Comparison of ENCODE assay signal across 33 cellular contexts in the genomic region with DNA sequence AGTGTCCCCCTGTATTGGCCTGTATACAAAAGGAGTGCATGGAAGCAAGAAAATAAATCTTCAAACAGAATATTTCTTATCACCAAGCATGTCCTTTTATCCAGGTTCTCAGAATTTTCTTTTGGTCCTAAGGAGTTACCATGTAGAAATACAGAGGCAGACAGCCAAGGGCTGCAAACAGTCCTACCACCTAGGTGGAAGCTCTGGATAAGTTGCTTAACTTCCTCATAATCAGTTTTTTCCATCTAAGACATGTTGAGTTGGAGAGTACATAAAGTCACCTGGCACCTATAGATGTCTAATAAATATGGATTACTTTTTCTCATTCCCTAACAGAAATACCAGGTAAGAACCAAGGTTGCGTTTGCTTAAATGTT. TPM values are rescaled to one million over a fixed set of nuclear protein-coding genes. Genes with fewer than 3 reads are reported as not detected.
DNase-seq lines count a peak whose midpoint lies in the region; ATAC-seq, FAIRE-seq and TF ChIP-seq lines count a peak whose summit lies in the region.
"Had no signal": no experiment of that assay in that cellular context is flagged by ENCODE, and none has a peak within 500 bp of the region (broad histone marks: within the 10 kb centered on the region; RNA-seq: fewer than 3 reads in every experiment).

No MANE protein-coding gene starts in this region.

- peaks cover 98% of the 10 kb centered on the region for H3K4me1 Mint-ChIP-seq in HFFc6 (ENCODE audit: low read depth)
- H3K4me1 Mint-ChIP-seq: natural killer cell had no signal

- H3K27me3 ChIP-seq in keratinocyte (ENCODE audit: control insufficient read depth, extremely low read depth, insufficient read depth, low read length) (no peaks in the 10 kb centered on the region), thoracic aorta (replicated peaks; ENCODE audit: insufficient read depth) (no peaks in the 10 kb centered on the region), Karpas-422 (ENCODE audit: low read length) (no peaks in the 10 kb centered on the region)
- H3K27me3 ChIP-seq: BLaER1 treated with 17β-estradiol and CSF1 and Interleukin-3, amounts not matched to agents 10 nM and 100 nM; cardiac muscle cell; foreskin keratinocyte; heart left ventricle had no signal

- peak overlapping the region; percentile 3 for H3K4me2 ChIP-seq in keratinocyte (ENCODE audit: control insufficient read depth, extremely low read depth, insufficient read depth, low read depth, low read length)
- H3K4me2 ChIP-seq in Karpas-422 (ENCODE audit: low read depth, low read length, poor library complexity, severe bottlenecking), result no peak overlapping the region
- H3K4me2 ChIP-seq: BLaER1 treated with 17β-estradiol and CSF1 and Interleukin-3, amounts not matched to agents 10 nM and 100 nM had no signal

- peaks cover 79% of the 10 kb centered on the region for H3K79me2 ChIP-seq in keratinocyte (ENCODE audit: control insufficient read depth, insufficient read depth, low read length)
- H3K79me2 ChIP-seq in Karpas-422 (ENCODE audit: low read length), result no peaks in the 10 kb centered on the region

- H3K4me3 Mint-ChIP-seq in HFFc6, result peak overlapping the region; percentile 22
- H3K4me3 Mint-ChIP-seq: natural killer cell; T-helper 1 cell treated with Interleukin-12 subunit alpha and Interleukin-12 subunit beta and Interleukin-4 antibody, amounts not matched to agents 30 μg/mL and 1 μg/mL, for 36 hours had no signal

- H3K27ac Mint-ChIP-seq in HFFc6, result peak overlapping the region; percentile 68
- H3K27ac Mint-ChIP-seq: activated naive CD4-positive, alpha-beta T cell treated with anti-CD3 and anti-CD28 coated beads, Interleukin-2, amount 50 U/mL, for 72 hours; natural killer cell; T-helper 1 cell treated with Interleukin-12 subunit alpha and Interleukin-12 subunit beta and Interleukin-4 antibody, amounts not matched to agents 30 μg/mL and 1 μg/mL, for 36 hours had no signal

- TF ChIP-seq CTCF in HFFc6 (IDR thresholded peaks at IDR 0.05) (no peak), WI38 (IDR thresholded peaks at IDR 0.05; ENCODE audit: low read depth, low read length) (no peak), keratinocyte (optimal IDR thresholded peaks at IDR 0.05 in 1 of 3, IDR thresholded peaks at IDR 0.05 in 1 of 3, conservative IDR thresholded peaks at IDR 0.05 in 1 of 3; ENCODE audit: extremely low read depth in 1 of 3, insufficient read depth in 2 of 3, low read length in 3 of 3) (no peak), thoracic aorta (IDR thresholded peaks at IDR 0.05) (no peak)

- H3K36me3 Mint-ChIP-seq in HFFc6 (ENCODE audit: low read depth), result peaks cover 96% of the 10 kb centered on the region
- H3K36me3 Mint-ChIP-seq: activated naive CD4-positive, alpha-beta T cell treated with anti-CD3 and anti-CD28 coated beads, Interleukin-2, amount 50 U/mL, for 72 hours; natural killer cell had no signal

- peak; percentile 23 for FAIRE-seq in keratinocyte (lab: Jason Lieb, UNC)
- FAIRE-seq: colon, kidney had no signal

- DNase-seq in HFFc6, result no peak
- no peak for DNase-seq in keratinocyte (ENCODE audit: low read depth, low spot score)
- DNase-seq in thoracic aorta (ENCODE audit: low spot score), result no peak
- no peak for DNase-seq in nucleus accumbens (lab: John Stamatoyannopoulos, UW)
- no peak for DNase-seq in left colon
- no peak for DNase-seq in Karpas-422
- DNase-seq: activated CD4-positive, alpha-beta T cell treated with anti-CD3 and anti-CD28 coated beads, Interleukin-2, amount 50 U/mL, for 1 hour; activated CD4-positive, CD25-positive, alpha-beta regulatory T cell; activated effector memory CD4-positive, alpha-beta T cell treated with Interleukin-2 at 50 U/mL for 16 hours; activated T-cell treated with anti-CD3 and anti-CD28 coated beads, Interleukin-2, amount 50 U/mL, for 1 hour; amygdala; DMS153; effector CD4-positive, alpha-beta T cell; erythroblast; foreskin keratinocyte; heart left ventricle; kidney; natural killer cell; NCI-H1048; NCI-H1694; NCI-H446; occipital lobe; stimulated activated naive CD4-positive, alpha-beta T cell treated with Interleukin-2 at 50 U/mL for 16 hours had no signal

- H3K4me3 ChIP-seq in WI38 (ENCODE audit: low read depth, low read length), result peak overlapping the region; percentile 71
- H3K4me3 ChIP-seq in keratinocyte (ENCODE audit: control insufficient read depth in 2 of 3, extremely low read depth in 1 of 3, insufficient read depth in 2 of 3, low read depth in 1 of 3, low read length in 3 of 3), result no peak overlapping the region
- H3K4me3 ChIP-seq in thoracic aorta, result peak overlapping the region; percentile 45
- no peak overlapping the region for H3K4me3 ChIP-seq in Karpas-422 (ENCODE audit: low read length)
- H3K4me3 ChIP-seq: BLaER1 treated with 17β-estradiol and CSF1 and Interleukin-3, amounts not matched to agents 10 nM and 100 nM; cardiac muscle cell; HAP-1; heart left ventricle; SK-N-MC; skin epidermis had no signal

- H4K20me1 ChIP-seq in keratinocyte (ENCODE audit: control insufficient read depth, extremely low read depth, insufficient read depth, low read length), result no peaks in the 10 kb centered on the region
- no peaks in the 10 kb centered on the region for H4K20me1 ChIP-seq in Karpas-422 (ENCODE audit: insufficient read depth, low read depth, low read length)
- H4K20me1 ChIP-seq: BLaER1 treated with 17β-estradiol and CSF1 and Interleukin-3, amounts not matched to agents 10 nM and 100 nM had no signal

- no peaks in the 10 kb centered on the region; the same call in 1 of the 2 replicates for H3K9me3 Mint-ChIP-seq in HFFc6
- H3K9me3 Mint-ChIP-seq: natural killer cell; T-helper 1 cell treated with Interleukin-12 subunit alpha and Interleukin-12 subunit beta and Interleukin-4 antibody, amounts not matched to agents 30 μg/mL and 1 μg/mL, for 36 hours had no signal

- no peaks in the 10 kb centered on the region for H3K9me2 ChIP-seq in Karpas-422 (replicated peaks; ENCODE audit: insufficient read depth, low read length)

- no peak for ATAC-seq in thoracic aorta (ENCODE audit: insufficient number of reproducible peaks, low FRiP score, low read depth)
- ATAC-seq in left colon, result no peak
- ATAC-seq: activated naive CD4-positive, alpha-beta T cell treated with anti-CD3 and anti-CD28 coated beads, Interleukin-2, amount 50 U/mL, for 72 hours; foreskin keratinocyte; heart left ventricle; natural killer cell had no signal

- H2AFZ ChIP-seq in keratinocyte (ENCODE audit: control insufficient read depth, low read length) (no peak overlapping the region), Karpas-422 (ENCODE audit: low read length) (no peak overlapping the region)

- H3K9me3 ChIP-seq in keratinocyte (ENCODE audit: control insufficient read depth, low read depth, low read length) (no peaks in the 10 kb centered on the region), thoracic aorta (no peaks in the 10 kb centered on the region), Karpas-422 (ENCODE audit: low read length) (no peaks in the 10 kb centered on the region)
- H3K9me3 ChIP-seq: BLaER1 treated with 17β-estradiol and CSF1 and Interleukin-3, amounts not matched to agents 10 nM and 100 nM; HAP-1; heart left ventricle had no signal

- H3K9ac ChIP-seq in keratinocyte (ENCODE audit: control insufficient read depth, extremely low read depth, insufficient read depth, low read length) (no peak overlapping the region), Karpas-422 (ENCODE audit: low read length) (no peak overlapping the region)
- H3K9ac ChIP-seq: BLaER1 treated with 17β-estradiol and CSF1 and Interleukin-3, amounts not matched to agents 10 nM and 100 nM had no signal

- dilution Hi-C loops in keratinocyte (cut with MboI; ENCODE audit: extremely low pct_ligation_motif_present, low sequenced_read_pairs), result no loop called here

- H3K36me3 ChIP-seq in keratinocyte (ENCODE audit: control insufficient read depth in 2 of 2, extremely low read depth in 1 of 2, insufficient read depth in 2 of 2, low read length in 2 of 2), result peaks cover 0 to 18% of the 10 kb centered on the region in 2 experiments
- no peaks in the 10 kb centered on the region for H3K36me3 ChIP-seq in thoracic aorta
- no peaks in the 10 kb centered on the region for H3K36me3 ChIP-seq in Karpas-422 (ENCODE audit: insufficient read depth, low read length)
- H3K36me3 ChIP-seq: BLaER1 treated with 17β-estradiol and CSF1 and Interleukin-3, amounts not matched to agents 10 nM and 100 nM; cardiac muscle cell; HAP-1 had no signal

- intact Hi-C loops in left colon (cut with DNase I, micrococcal nuclease), result no loop called here

- H3K27ac ChIP-seq in keratinocyte (ENCODE audit: control insufficient read depth, insufficient read depth, low read length), result no peak overlapping the region
- peak overlapping the region; percentile 51 to 72 for H3K27ac ChIP-seq in thoracic aorta
- H3K27ac ChIP-seq in Karpas-422 (ENCODE audit: low read length), result no peak overlapping the region
- H3K27ac ChIP-seq: BLaER1 treated with 17β-estradiol and CSF1 and Interleukin-3, amounts not matched to agents 10 nM and 100 nM; cardiac muscle cell; foreskin keratinocyte; heart left ventricle; SK-N-MC; skin epidermis had no signal

- no peaks in the 10 kb centered on the region for H3K27me3 Mint-ChIP-seq in HFFc6 (ENCODE audit: insufficient read depth)

- H3K9me1 ChIP-seq in keratinocyte (ENCODE audit: control insufficient read depth, extremely low read depth, insufficient read depth, low read length), result no peaks in the 10 kb centered on the region

- H3K4me1 ChIP-seq in keratinocyte (ENCODE audit: control insufficient read depth, extremely low read depth, insufficient read depth, low read length) (peaks cover 65% of the 10 kb centered on the region), thoracic aorta (ENCODE audit: control insufficient read depth in 1 of 2, low read depth in 2 of 2) (peaks cover 13 to 72% of the 10 kb centered on the region in 2 donors), Karpas-422 (ENCODE audit: low read length) (no peaks in the 10 kb centered on the region)
- H3K4me1 ChIP-seq: BLaER1 treated with 17β-estradiol and CSF1 and Interleukin-3, amounts not matched to agents 10 nM and 100 nM; HAP-1; heart left ventricle had no signal

RNA-seq across cellular contexts. Expression of a gene that starts 57.0 kb away (rescaled TPM):
- 1 to 10 TPM in 5 of 6 experiments, under 1 TPM in 1; 0.85 to 1.6 (median 1.2) TPM for total RNA-seq in HFFc6 (2021; fragmentation: NEBNext Ultra II Directional; extraction: Animal tissue kit (Norgen Biotek cat#: 25700))
- polyA plus RNA-seq in keratinocyte, result 0.18 TPM in 1 of 3 replicates, not detected in the others
- polyA plus RNA-seq in keratinocyte (2011; ENCODE audit: low read depth), result not detected
- not detected in 2 replicates for polyA plus RNA-seq in keratinocyte (2011; cell fraction: cytosol; rRNA removed)
- 0.49 and 0.75 TPM in 2 replicates for polyA plus RNA-seq in keratinocyte (2011; cell fraction: nucleus; rRNA removed)
- not detected in 2 replicates for polyA plus RNA-seq in keratinocyte (2012; ENCODE audit: low replicate concordance)
- polyA minus RNA-seq in keratinocyte, result 2.0 to 11.3 TPM in 2 of 3 replicates, not detected in the other
- polyA minus RNA-seq in keratinocyte (2011; cell fraction: cytosol; rRNA and poly(A)+ RNA removed), result not detected
- polyA minus RNA-seq in keratinocyte (2011; cell fraction: nucleus; rRNA and poly(A)+ RNA removed), result 5.9 and 9.7 TPM in 2 replicates
- total RNA-seq in thoracic aorta (10 to 100 TPM; 24.6 to 53.4 TPM), left colon (not detected)
- total RNA-seq in Karpas-422 (2014; rRNA removed; shearing (Covaris generic); ENCODE audit: low replicate concordance), result not detected in 2 replicates
- total RNA-seq: activated naive CD4-positive, alpha-beta T cell treated with anti-CD3 and anti-CD28 coated beads, Interleukin-2, amount 50 U/mL, for 72 hours; heart left ventricle; kidney; mononuclear cell; natural killer cell had no signal
- polyA plus RNA-seq: foreskin keratinocyte, heart left ventricle had no signal

Comparison
In these comparisons a context has a peak if more than half of its experiments do, and no peak if none do; other contexts are left out.
1. H3K4me3 ChIP-seq: peak in WI38 (single experiment) and thoracic aorta (single experiment); none in keratinocyte (0 of 3) and Karpas-422 (single experiment).
2. H3K27ac ChIP-seq: peak in thoracic aorta (2 of 2); none in keratinocyte (single experiment) and Karpas-422 (single experiment).
3. RNA of a gene that starts 57.0 kb away (total RNA-seq): 24.6 to 53.4 TPM in thoracic aorta; 0.85 to 1.6 TPM in HFFc6, not detected in left colon and not detected in Karpas-422; every median in the first group is over 4 times any median in the second.